Comparison of ENCODE assay signal across 38 cellular contexts in genomic region chr4:37530451-37530850, GRCh38.
"Had no signal": no experiment of that assay in that cellular context is flagged by ENCODE, and none has a peak within 500 bp of the region (broad histone marks: within the 10 kb centered on the region; RNA-seq: fewer than 3 reads in every experiment).

No MANE protein-coding gene starts in this region.

- H3K4me1 Mint-ChIP-seq: activated naive CD4-positive, alpha-beta T cell treated with anti-CD3 and anti-CD28 coated beads, Interleukin-2, amount 10 ng/mL, durations not matched to agents 7 days and 5 days; activated naive CD4-positive, alpha-beta T cell treated with anti-CD3 and anti-CD28 coated beads, Interleukin-2, amount 50 U/mL, for 24 hours; activated naive CD8-positive, alpha-beta T cell treated with anti-CD3 and anti-CD28 coated beads for 36 hours; activated naive CD8-positive, alpha-beta T cell treated with anti-CD3 and anti-CD28 coated beads, Interleukin-2, amount 10 ng/mL, durations not matched to agents 7 days and 5 days; activated naive CD8-positive, alpha-beta T cell treated with anti-CD3 and anti-CD28 coated beads, Interleukin-2, amount 50 U/mL, for 24 hours; activated T-helper 17 cell treated with anti-CD3 and anti-CD28 coated beads, Interleukin-2, amount 50 U/mL, for 72 hours; central memory CD8-positive, alpha-beta T cell had no signal

- H3K27me3 ChIP-seq: adrenal gland, body of pancreas, brain microvascular endothelial cell, breast epithelium, cardiac muscle cell had no signal

- H3K27me3 Mint-ChIP-seq: activated naive CD4-positive, alpha-beta T cell treated with anti-CD3 and anti-CD28 coated beads, Interleukin-2, amount 10 ng/mL, durations not matched to agents 7 days and 5 days; activated naive CD4-positive, alpha-beta T cell treated with anti-CD3 and anti-CD28 coated beads, Interleukin-2, amount 50 U/mL, for 24 hours; activated naive CD8-positive, alpha-beta T cell treated with anti-CD3 and anti-CD28 coated beads for 36 hours; activated naive CD8-positive, alpha-beta T cell treated with anti-CD3 and anti-CD28 coated beads, Interleukin-2, amount 50 U/mL, for 24 hours; activated T-helper 17 cell treated with anti-CD3 and anti-CD28 coated beads, Interleukin-2, amount 50 U/mL, for 72 hours had no signal

- H3K4me3 ChIP-seq: adrenal gland, body of pancreas, breast epithelium, cardiac muscle cell had no signal

- H3K36me3 ChIP-seq: adrenal gland, brain microvascular endothelial cell, breast epithelium, cardiac muscle cell had no signal

- H3K4me3 Mint-ChIP-seq: activated naive CD4-positive, alpha-beta T cell treated with anti-CD3 and anti-CD28 coated beads for 36 hours; activated naive CD4-positive, alpha-beta T cell treated with anti-CD3 and anti-CD28 coated beads, Interleukin-2, amount 10 ng/mL, durations not matched to agents 7 days and 5 days; activated naive CD4-positive, alpha-beta T cell treated with anti-CD3 and anti-CD28 coated beads, Interleukin-2, amount 50 U/mL, for 24 hours; activated naive CD8-positive, alpha-beta T cell; activated naive CD8-positive, alpha-beta T cell treated with anti-CD3 and anti-CD28 coated beads for 36 hours; activated naive CD8-positive, alpha-beta T cell treated with anti-CD3 and anti-CD28 coated beads, Interleukin-2, amount 10 ng/mL, durations not matched to agents 7 days and 5 days; activated naive CD8-positive, alpha-beta T cell treated with anti-CD3 and anti-CD28 coated beads, Interleukin-2, amount 50 U/mL, for 24 hours; activated T-cell treated with anti-CD3 and anti-CD28 coated beads, Interleukin-2, amount 50 U/mL, for 24 hours; activated T-cell treated with anti-CD3 and anti-CD28 coated beads, Interleukin-2, amount 50 U/mL, for 4 hours; activated T-cell treated with anti-CD3 and anti-CD28 coated beads, Interleukin-2, amount 50 U/mL, for 72 hours; activated T-helper 1 cell treated with anti-CD3 and anti-CD28 coated beads, Interleukin-12 subunit alpha, Interleukin-12 subunit beta, Interleukin-2, Interleukin-4 antibody, amounts not matched to agents 30 ng/mL and 10 ng/mL and 1 ng/mL, durations not matched to agents 14 hours and 24 hours and 36 hours; activated T-helper 17 cell treated with anti-CD3 and anti-CD28 coated beads, Interleukin-2, amount 50 U/mL, for 72 hours; brain; central memory CD8-positive, alpha-beta T cell had no signal

- H3K9me3 Mint-ChIP-seq: activated naive CD4-positive, alpha-beta T cell treated with anti-CD3 and anti-CD28 coated beads for 36 hours; activated naive CD4-positive, alpha-beta T cell treated with anti-CD3 and anti-CD28 coated beads, Interleukin-2, amount 10 ng/mL, durations not matched to agents 7 days and 5 days; activated naive CD4-positive, alpha-beta T cell treated with anti-CD3 and anti-CD28 coated beads, Interleukin-2, amount 50 U/mL, for 24 hours; activated naive CD4-positive, alpha-beta T cell treated with anti-CD3 and anti-CD28 coated beads, Interleukin-2, amount 50 U/mL, for 72 hours; activated naive CD8-positive, alpha-beta T cell treated with anti-CD3 and anti-CD28 coated beads for 36 hours; activated naive CD8-positive, alpha-beta T cell treated with anti-CD3 and anti-CD28 coated beads, Interleukin-2, amount 10 ng/mL, durations not matched to agents 7 days and 5 days; activated naive CD8-positive, alpha-beta T cell treated with anti-CD3 and anti-CD28 coated beads, Interleukin-2, amount 50 U/mL, for 24 hours; activated T-cell treated with anti-CD3 and anti-CD28 coated beads, Interleukin-2, amount 50 U/mL, for 24 hours; activated T-cell treated with anti-CD3 and anti-CD28 coated beads, Interleukin-2, amount 50 U/mL, for 4 hours; activated T-cell treated with anti-CD3 and anti-CD28 coated beads, Interleukin-2, amount 50 U/mL, for 72 hours; activated T-helper 1 cell treated with anti-CD3 and anti-CD28 coated beads, Interleukin-12 subunit alpha, Interleukin-12 subunit beta, Interleukin-2, Interleukin-4 antibody, amounts not matched to agents 30 ng/mL and 10 ng/mL and 1 ng/mL, durations not matched to agents 14 hours and 24 hours and 36 hours; activated T-helper 17 cell treated with anti-CD3 and anti-CD28 coated beads, Interleukin-2, amount 50 U/mL, for 72 hours; activated T-helper 2 cell treated with anti-CD3 and anti-CD28 coated beads, Interferon-gamma antibody, Interleukin-2, Interleukin-4, amounts not matched to agents 10 μg/mL and 5 μg/mL and 100 μg/mL, durations not matched to agents 14 hours and 24 hours and 36 hours; central memory CD8-positive, alpha-beta T cell had no signal

- H3K36me3 Mint-ChIP-seq: activated naive CD4-positive, alpha-beta T cell treated with anti-CD3 and anti-CD28 coated beads, Interleukin-2, amount 10 ng/mL, durations not matched to agents 7 days and 5 days; activated naive CD4-positive, alpha-beta T cell treated with anti-CD3 and anti-CD28 coated beads, Interleukin-2, amount 50 U/mL, for 24 hours; activated naive CD4-positive, alpha-beta T cell treated with anti-CD3 and anti-CD28 coated beads, Interleukin-2, amount 50 U/mL, for 72 hours; activated naive CD8-positive, alpha-beta T cell; activated naive CD8-positive, alpha-beta T cell treated with anti-CD3 and anti-CD28 coated beads for 36 hours; activated naive CD8-positive, alpha-beta T cell treated with anti-CD3 and anti-CD28 coated beads, Interleukin-2, amount 10 ng/mL, durations not matched to agents 7 days and 5 days; brain had no signal

- H3K9me3 ChIP-seq: adrenal gland, body of pancreas, breast epithelium had no signal

- H3K4me1 ChIP-seq: adrenal gland, breast epithelium had no signal

- H3K27ac Mint-ChIP-seq: activated naive CD4-positive, alpha-beta T cell treated with anti-CD3 and anti-CD28 coated beads for 36 hours; activated naive CD4-positive, alpha-beta T cell treated with anti-CD3 and anti-CD28 coated beads, Interleukin-2, amount 10 ng/mL, durations not matched to agents 7 days and 5 days; activated naive CD4-positive, alpha-beta T cell treated with anti-CD3 and anti-CD28 coated beads, Interleukin-2, amount 50 U/mL, for 24 hours; activated naive CD4-positive, alpha-beta T cell treated with anti-CD3 and anti-CD28 coated beads, Interleukin-2, amount 50 U/mL, for 72 hours; activated naive CD8-positive, alpha-beta T cell; activated naive CD8-positive, alpha-beta T cell treated with anti-CD3 and anti-CD28 coated beads for 36 hours; activated naive CD8-positive, alpha-beta T cell treated with anti-CD3 and anti-CD28 coated beads, Interleukin-2, amount 10 ng/mL, durations not matched to agents 7 days and 5 days; activated naive CD8-positive, alpha-beta T cell treated with anti-CD3 and anti-CD28 coated beads, Interleukin-2, amount 50 U/mL, for 24 hours; activated T-cell treated with anti-CD3 and anti-CD28 coated beads, Interleukin-2, amount 50 U/mL, for 24 hours; activated T-cell treated with anti-CD3 and anti-CD28 coated beads, Interleukin-2, amount 50 U/mL, for 72 hours; activated T-helper 1 cell treated with anti-CD3 and anti-CD28 coated beads, Interleukin-12 subunit alpha, Interleukin-12 subunit beta, Interleukin-2, Interleukin-4 antibody, amounts not matched to agents 30 ng/mL and 10 ng/mL and 1 ng/mL, durations not matched to agents 14 hours and 24 hours and 36 hours; activated T-helper 17 cell treated with anti-CD3 and anti-CD28 coated beads, Interleukin-2, amount 50 U/mL, for 72 hours; activated T-helper 2 cell treated with anti-CD3 and anti-CD28 coated beads, Interferon-gamma antibody, Interleukin-2, Interleukin-4, amounts not matched to agents 10 μg/mL and 5 μg/mL and 100 μg/mL, durations not matched to agents 14 hours and 24 hours and 36 hours; brain had no signal

- DNase-seq: activated effector memory CD4-positive, alpha-beta T cell treated with anti-CD3 and anti-CD28 coated beads, Interleukin-2, amount 50 U/mL, for 16 hours; activated effector memory CD4-positive, alpha-beta T cell treated with Interleukin-2 at 50 U/mL for 16 hours; activated gamma-delta T cell; activated gamma-delta T cell treated with Interleukin-2 at 50 U/mL for 16 hours; activated naive CD4-positive, alpha-beta T cell; activated naive CD4-positive, alpha-beta T cell treated with anti-CD3 and anti-CD28 coated beads for 36 hours; activated naive CD4-positive, alpha-beta T cell treated with anti-CD3 and anti-CD28 coated beads, Interleukin-2, amount 10 ng/mL, durations not matched to agents 7 days and 5 days; activated naive CD4-positive, alpha-beta T cell treated with anti-CD3 and anti-CD28 coated beads, Interleukin-2, amount 50 U/mL, for 16 hours; activated naive CD4-positive, alpha-beta T cell treated with Interleukin-2 at 50 U/mL for 16 hours; activated naive CD8-positive, alpha-beta T cell treated with anti-CD3 and anti-CD28 coated beads for 36 hours; activated naive CD8-positive, alpha-beta T cell treated with anti-CD3 and anti-CD28 coated beads, Interleukin-2, amount 10 ng/mL, durations not matched to agents 7 days and 5 days; activated naive CD8-positive, alpha-beta T cell treated with anti-CD3 and anti-CD28 coated beads, Interleukin-2, amount 50 U/mL, for 24 hours; activated T-cell treated with anti-CD3 and anti-CD28 coated beads for 4 hours; activated T-cell treated with anti-CD3 and anti-CD28 coated beads, Interleukin-2, amount 50 U/mL, for 1 hour; activated T-cell treated with anti-CD3 and anti-CD28 coated beads, Interleukin-2, amount 50 U/mL, for 24 hours; activated T-cell treated with anti-CD3 and anti-CD28 coated beads, Interleukin-2, amount 50 U/mL, for 4 hours; activated T-cell treated with anti-CD3 and anti-CD28 coated beads, Interleukin-2, amount 50 U/mL, for 48 hours; activated T-cell treated with anti-CD3 and anti-CD28 coated beads, Interleukin-2, amount 50 U/mL, for 72 hours; adrenal gland; amniotic stem cell; amygdala; anterior cingulate cortex; aorta; body of pancreas; brain microvascular endothelial cell; caudate nucleus; central memory CD4-positive, alpha-beta T cell; cerebellar nuclear complex had no signal

- H3K27ac ChIP-seq: adrenal gland, body of pancreas, brain microvascular endothelial cell, breast epithelium, cardiac muscle cell had no signal
